Comparison of ENCODE assay signal across 24 cellular contexts in the genomic region with DNA sequence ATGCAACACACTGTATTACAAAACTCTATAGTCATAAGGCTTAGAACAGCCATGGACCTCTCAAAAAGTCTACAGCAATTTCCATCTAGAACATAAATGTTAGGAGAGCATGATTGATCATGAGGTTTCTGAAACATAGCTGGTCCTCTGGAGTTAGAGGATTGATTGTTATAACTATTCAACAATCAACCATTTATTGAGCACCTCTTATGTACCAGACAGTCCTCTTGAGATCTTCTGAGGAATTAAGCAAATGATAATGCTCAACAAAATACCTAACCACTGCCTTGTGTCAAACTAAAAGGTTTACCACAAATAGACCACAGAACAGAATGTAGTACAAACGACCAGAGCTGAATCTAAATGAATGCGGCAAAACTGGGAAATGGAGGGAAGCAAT.
"Had no signal": no experiment of that assay in that cellular context is flagged by ENCODE, and none has a peak within 500 bp of the region (broad histone marks: within the 10 kb centered on the region; RNA-seq: fewer than 3 reads in every experiment).

No MANE protein-coding gene starts in this region.

- H3K4me1 ChIP-seq: foreskin keratinocyte had no signal

- ATAC-seq: effector memory CD8-positive, alpha-beta T cell; esophagus mucosa; foreskin keratinocyte; gastrocnemius medialis; gastroesophageal sphincter; heart left ventricle; heart right ventricle had no signal

- H3K27me3 ChIP-seq: colonic mucosa, dorsolateral prefrontal cortex, gastrocnemius medialis, hepatocyte had no signal

- H3K36me3 ChIP-seq: colonic mucosa, esophagus muscularis mucosa, esophagus squamous epithelium, gastrocnemius medialis, gastroesophageal sphincter, heart left ventricle, heart right ventricle had no signal

- DNase-seq: colonic mucosa; cortex of kidney; dermis blood vessel endothelial cell; dorsolateral prefrontal cortex; effector CD4-positive, alpha-beta T cell; effector CD8-positive, alpha-beta T cell; effector memory CD4-positive, alpha-beta T cell; effector memory CD8-positive, alpha-beta T cell; esophagus squamous epithelium; foreskin keratinocyte; foreskin melanocyte; gastrocnemius medialis; glutamatergic neuron; head of caudate nucleus; heart left ventricle; heart right ventricle had no signal

- H3K9me3 ChIP-seq: colonic mucosa, esophagus muscularis mucosa, esophagus squamous epithelium, gastrocnemius medialis, gastroesophageal sphincter, heart left ventricle, heart right ventricle had no signal

- H3K27ac ChIP-seq: colonic mucosa, coronary artery, dorsolateral prefrontal cortex, epithelial cell of prostate, esophagus muscularis mucosa, esophagus squamous epithelium, foreskin keratinocyte, gastrocnemius medialis, gastroesophageal sphincter, heart left ventricle, heart right ventricle, hepatocyte had no signal

- H3K4me3 ChIP-seq: colonic mucosa, coronary artery, dorsolateral prefrontal cortex, esophagus muscularis mucosa, esophagus squamous epithelium, gastrocnemius medialis, gastroesophageal sphincter, heart left ventricle, heart right ventricle, hepatocyte had no signal

- H3K4me2 ChIP-seq: hepatocyte had no signal

- H3K4me3 Mint-ChIP-seq: effector memory CD8-positive, alpha-beta T cell; endodermal cell had no signal

- H3K9me3 Mint-ChIP-seq: dendritic cell treated with granulocyte-macrophage colony-stimulating factor and Interleukin-4, amounts not matched to agents 40 ng/mL and 50 ng/mL, for 4 days; effector memory CD8-positive, alpha-beta T cell; endodermal cell had no signal

- H2AFZ ChIP-seq: hepatocyte had no signal

- H3K27me3 Mint-ChIP-seq: dendritic cell treated with granulocyte-macrophage colony-stimulating factor and Interleukin-4, amounts not matched to agents 40 ng/mL and 50 ng/mL, for 4 days; effector memory CD8-positive, alpha-beta T cell had no signal

- H3K27ac Mint-ChIP-seq: effector memory CD8-positive, alpha-beta T cell; endodermal cell had no signal
